Comparison of ENCODE assay signal across 19 cellular contexts in genomic region chr2:232675381-232675780, GRCh38. TPM values are rescaled to one million over a fixed set of nuclear protein-coding genes. Genes with fewer than 3 reads are reported as not detected.
DNase-seq lines count a peak whose midpoint lies in the region; ATAC-seq and TF ChIP-seq lines count a peak whose summit lies in the region.
"Had no signal": no experiment of that assay in that cellular context is flagged by ENCODE, and none has a peak within 500 bp of the region (broad histone marks: within the 10 kb centered on the region; RNA-seq: fewer than 3 reads in every experiment).

No MANE protein-coding gene starts in this region.

- no peak for TF ChIP-seq CTCF in upper lobe of right lung (IDR thresholded peaks at IDR 0.05)

- H3K9me3 Mint-ChIP-seq in activated CD4-positive, alpha-beta memory T cell treated with anti-CD3 and anti-CD28 coated beads for 36 hours: no peaks in the 10 kb centered on the region
- H3K9me3 Mint-ChIP-seq: CD4-positive, alpha-beta memory T cell; GM23338; H9 had no signal

- DNase-seq in cardiac septum (ENCODE audit: low spot score): peak; percentile 54
- DNase-seq in left cardiac atrium: no peak
- peak; percentile 28 for DNase-seq in posterior vena cava (ENCODE audit: low spot score)
- DNase-seq in upper lobe of right lung: peak; percentile 56
- no peak for DNase-seq in mucosa of gallbladder (ENCODE audit: low spot score)
- DNase-seq in activated CD4-positive, alpha-beta memory T cell treated with anti-CD3 and anti-CD28 coated beads for 36 hours: no peak
- DNase-seq: AML-193; BE2C; Calu3; CD4-positive, alpha-beta memory T cell; COR-L47; DMS53; DMS79 treated with DMSO at 0.1 percent for 48 hours; GF-D8; H9 had no signal

- H3K4me1 Mint-ChIP-seq in activated CD4-positive, alpha-beta memory T cell treated with anti-CD3 and anti-CD28 coated beads for 36 hours (ENCODE audit: low read depth): no peaks in the 10 kb centered on the region
- H3K4me1 Mint-ChIP-seq: CD4-positive, alpha-beta memory T cell; GM23338; H9 had no signal

- no peaks in the 10 kb centered on the region for H3K4me1 ChIP-seq in upper lobe of right lung
- H3K4me1 ChIP-seq: BE2C; BLaER1 treated with 17β-estradiol and CSF1 and Interleukin-3, amounts not matched to agents 10 nM and 100 nM had no signal

- H3K27me3 ChIP-seq in upper lobe of right lung: no peaks in the 10 kb centered on the region
- H3K27me3 ChIP-seq: BE2C; BLaER1 treated with 17β-estradiol and CSF1 and Interleukin-3, amounts not matched to agents 10 nM and 100 nM had no signal

- CTCF ChIA-PET in activated CD4-positive, alpha-beta memory T cell treated with anti-CD3 and anti-CD28 coated beads for 36 hours (lab: Charles Lee): no interaction called here

- ATAC-seq in left cardiac atrium (no peak), upper lobe of right lung (no peak)
- ATAC-seq: GM23338, HCT116 had no signal

- no peaks in the 10 kb centered on the region for H3K9me3 ChIP-seq in upper lobe of right lung
- H3K9me3 ChIP-seq: BE2C; BLaER1 treated with 17β-estradiol and CSF1 and Interleukin-3, amounts not matched to agents 10 nM and 100 nM had no signal

- no peak overlapping the region for H3K4me3 Mint-ChIP-seq in activated CD4-positive, alpha-beta memory T cell treated with anti-CD3 and anti-CD28 coated beads for 36 hours
- H3K4me3 Mint-ChIP-seq: CD4-positive, alpha-beta memory T cell; GM23338; H9 had no signal

- no peak overlapping the region for H3K27ac Mint-ChIP-seq in activated CD4-positive, alpha-beta memory T cell treated with anti-CD3 and anti-CD28 coated beads for 36 hours
- H3K27ac Mint-ChIP-seq: CD4-positive, alpha-beta memory T cell; GM23338; H9 had no signal

- H3K27ac ChIP-seq in upper lobe of right lung: no peak overlapping the region
- H3K27ac ChIP-seq: 22Rv1; BLaER1 treated with 17β-estradiol and CSF1 and Interleukin-3, amounts not matched to agents 10 nM and 100 nM had no signal

- no peaks in the 10 kb centered on the region for H3K36me3 ChIP-seq in upper lobe of right lung
- H3K36me3 ChIP-seq: BE2C; BLaER1 treated with 17β-estradiol and CSF1 and Interleukin-3, amounts not matched to agents 10 nM and 100 nM had no signal

- POLR2A ChIA-PET in activated CD4-positive, alpha-beta memory T cell treated with anti-CD3 and anti-CD28 coated beads for 36 hours (lab: Charles Lee): no interaction called here

- H3K4me3 ChIP-seq in upper lobe of right lung: no peak overlapping the region
- H3K4me3 ChIP-seq: BLaER1 treated with 17β-estradiol and CSF1 and Interleukin-3, amounts not matched to agents 10 nM and 100 nM; GM23338 had no signal

- intact Hi-C loops in cardiac septum (cut with DNase I) (no loop called here), left cardiac atrium (cut with DNase I) (no loop called here), posterior vena cava (cut with DNase I) (loop anchor here in 1 of 2 donors (10.0 kb wide), 1 partner anchor 71 kb away; no protein-coding TSS in a partner anchor), upper lobe of right lung (cut with DNase I) (no loop called here)
- intact Hi-C loops in activated CD4-positive, alpha-beta memory T cell treated with anti-CD3 and anti-CD28 coated beads for 36 hours (cut with micrococcal nuclease): no loop called here

- peaks cover 5% of the 10 kb centered on the region for H3K27me3 Mint-ChIP-seq in activated CD4-positive, alpha-beta memory T cell treated with anti-CD3 and anti-CD28 coated beads for 36 hours

- H3K36me3 Mint-ChIP-seq in activated CD4-positive, alpha-beta memory T cell treated with anti-CD3 and anti-CD28 coated beads for 36 hours: no peaks in the 10 kb centered on the region
- H3K36me3 Mint-ChIP-seq: CD4-positive, alpha-beta memory T cell had no signal

RNA-seq across cellular contexts. Expression of gene GIGYF2, which starts 21.8 kb away (rescaled TPM):
- total RNA-seq in cardiac septum (62.5 TPM), left cardiac atrium (10 to 100 TPM; 53.5 to 57.4 TPM), posterior vena cava (10 to 100 TPM; 60.3 to 66.7 TPM), upper lobe of right lung (70.5 TPM), mucosa of gallbladder (55.6 TPM)
- total RNA-seq in activated CD4-positive, alpha-beta memory T cell treated with anti-CD3 and anti-CD28 coated beads for 36 hours: 10 to 100 TPM; 50.0 to 51.4 TPM

RNA-seq across cellular contexts. Expression of gene EFHD1, which starts 42.0 kb away (rescaled TPM):
- total RNA-seq in cardiac septum (20.1 TPM), left cardiac atrium (10 to 100 TPM; 16.9 to 19.3 TPM), posterior vena cava (10 to 100 TPM; 42.2 to 69.7 TPM), upper lobe of right lung (10.7 TPM), mucosa of gallbladder (6.0 TPM)
- 1 to 10 TPM in 1 of 2 experiments, under 1 TPM in 1; 0.61 to 1.2 TPM for total RNA-seq in activated CD4-positive, alpha-beta memory T cell treated with anti-CD3 and anti-CD28 coated beads for 36 hours

Comparison
In these comparisons a context has a peak if more than half of its experiments do, and no peak if none do; other contexts are left out.
1. DNase-seq: peak in cardiac septum (single experiment), posterior vena cava (single experiment) and upper lobe of right lung (single experiment); none in left cardiac atrium (single experiment), mucosa of gallbladder (single experiment) and activated CD4-positive, alpha-beta memory T cell treated with anti-CD3 and anti-CD28 coated beads for 36 hours (single experiment).